In the genomic region with DNA sequence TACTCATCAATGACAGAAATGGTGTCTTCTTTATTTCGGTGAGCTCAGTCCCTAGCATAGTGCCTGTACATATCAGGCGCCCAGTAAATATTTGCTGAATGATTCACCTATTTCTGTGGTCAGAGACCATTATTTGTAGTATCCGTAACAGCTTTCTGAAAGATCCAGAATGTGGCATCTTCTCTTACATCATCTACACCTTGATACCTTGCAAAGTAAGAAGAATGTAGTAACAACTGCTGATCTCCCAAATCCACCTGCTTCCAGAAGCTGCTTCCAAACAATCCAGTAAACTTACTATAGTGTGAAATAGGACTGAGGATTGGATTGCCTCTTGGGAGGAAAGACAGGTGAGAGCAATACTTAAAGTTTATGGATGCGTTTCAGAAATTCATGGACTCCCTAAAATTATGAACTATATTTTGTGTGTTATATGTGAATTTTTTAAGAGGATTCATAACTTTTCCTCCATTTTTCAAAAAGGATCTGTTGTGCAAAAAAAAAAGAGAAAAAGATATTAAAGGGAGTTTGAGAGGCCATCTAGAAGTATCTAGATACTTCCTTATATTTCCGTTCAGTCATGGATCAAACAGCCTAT, we compare ENCODE assay signal across 8 cellular contexts. TPM values are rescaled to one million over a fixed set of nuclear protein-coding genes. Genes with fewer than 3 reads are reported as not detected.
A peak's percentile ranks its signal among the peaks of the same experiment; 100 is the strongest.
DNase-seq lines count a peak whose midpoint lies in the region; ATAC-seq and TF ChIP-seq lines count a peak whose summit lies in the region.

No MANE protein-coding gene starts in this region.

- H3K4me3 Mint-ChIP-seq in CD4-positive, alpha-beta memory T cell, result peak overlapping the region; percentile 94 to 99 (median 97)

- POLR2A ChIA-PET in CD4-positive, alpha-beta memory T cell (lab: Charles Lee; ENCODE audit: partially characterized antibody), result interaction anchor here (0.8 to 2.8 kb wide), 25 partner anchors 9 to 1172 kb away, joined by 3 to 34 read pairs (median 5); a partner anchor contains a TSS

- no peaks in the 10 kb centered on the region for H3K9me3 ChIP-seq in CD4-positive, alpha-beta memory T cell (ENCODE audit: control insufficient read depth in 1 of 2, low read length in 2 of 2)
- no peaks in the 10 kb centered on the region for H3K9me3 ChIP-seq in muscle layer of colon (ENCODE audit: low read length)

- H3K36me3 Mint-ChIP-seq in CD4-positive, alpha-beta memory T cell, result peaks cover 6 to 19% of the 10 kb centered on the region in 2 donors

- no peaks in the 10 kb centered on the region for H3K36me3 ChIP-seq in CD4-positive, alpha-beta memory T cell (ENCODE audit: insufficient read depth, low read length)
- H3K36me3 ChIP-seq in brain microvascular endothelial cell (replicated peaks) (no peaks in the 10 kb centered on the region), muscle layer of colon (ENCODE audit: insufficient read depth, low read length) (no peaks in the 10 kb centered on the region)

- peaks cover 0 to 2% of the 10 kb centered on the region in 2 donors for H3K27me3 Mint-ChIP-seq in CD4-positive, alpha-beta memory T cell

- peak overlapping the region; percentile 41 for H3K9ac ChIP-seq in muscle layer of colon (ENCODE audit: low read length)

- peak overlapping the region; percentile 39 to 49 for H3K4me3 ChIP-seq in CD4-positive, alpha-beta memory T cell (ENCODE audit: low read length in 2 of 2)
- H3K4me3 ChIP-seq in brain microvascular endothelial cell (ENCODE audit: low read depth, low read length) (peak overlapping the region; percentile 59), muscle layer of colon (ENCODE audit: low read depth in 1 of 2, low read length in 2 of 2) (peak overlapping the region; percentile 50 to 73)

- in situ Hi-C loops in brain microvascular endothelial cell (cut with HindIII; ENCODE audit: low pct_ligation_motif_present, low sequenced_read_pairs), result no loop called here

- H3K4me1 Mint-ChIP-seq in CD4-positive, alpha-beta memory T cell, result peaks cover 24 to 43% (median 31%) of the 10 kb centered on the region in 4 donors

- no peak for TF ChIP-seq CTCF in brain microvascular endothelial cell (IDR thresholded peaks at IDR 0.05; ENCODE audit: low read depth, low read length, missing control alignments)

- peak overlapping the region; percentile 94 to 99 (median 98) for H3K27ac Mint-ChIP-seq in CD4-positive, alpha-beta memory T cell

- no peaks in the 10 kb centered on the region for H3K27me3 ChIP-seq in CD4-positive, alpha-beta memory T cell (ENCODE audit: insufficient read depth, low read length)
- H3K27me3 ChIP-seq in brain microvascular endothelial cell (replicated peaks), result no peaks in the 10 kb centered on the region
- H3K27me3 ChIP-seq in muscle layer of colon (ENCODE audit: control insufficient read depth in 1 of 2, insufficient read depth in 2 of 2, low read length in 2 of 2), result no peaks in the 10 kb centered on the region

- H3K27ac ChIP-seq in CD4-positive, alpha-beta memory T cell (ENCODE audit: low read depth, low read length), result peak overlapping the region; percentile 98
- H3K27ac ChIP-seq in brain microvascular endothelial cell, result peak overlapping the region; percentile 85
- H3K27ac ChIP-seq in muscle layer of colon (ENCODE audit: low read depth, low read length), result peak overlapping the region; percentile 99

- H3K4me1 ChIP-seq in CD4-positive, alpha-beta memory T cell (ENCODE audit: insufficient read depth, low read length), result peaks cover 37% of the 10 kb centered on the region
- H3K4me1 ChIP-seq in muscle layer of colon (ENCODE audit: insufficient read depth, low read length), result peaks cover 17% of the 10 kb centered on the region

- intact Hi-C loops in CD4-positive, alpha-beta memory T cell (cut with micrococcal nuclease), result loop anchor here (1.0 to 5.0 kb wide), 4 partner anchors 37 to 602 kb away; a partner anchor contains a TSS
- intact Hi-C loops in sciatic nerve (cut with DNase I), result no loop called here

- no peak for DNase-seq in CD4-positive, alpha-beta memory T cell
- DNase-seq in LHCN-M2 (ENCODE audit: low read depth) (peak; percentile 60), brain microvascular endothelial cell (peak; percentile 55), HUDEP-2 (lab: John Stamatoyannopoulos, UW; ENCODE audit: unreplicated experiment in 76 of 76) (no peak), sciatic nerve (ENCODE audit: low spot score) (no peak), 8988T (no peak)

- H3K9me3 Mint-ChIP-seq in CD4-positive, alpha-beta memory T cell, result peaks cover 0 to 3% (median 0%) of the 10 kb centered on the region in 8 donors

- ATAC-seq in HG02571 (IDR thresholded peaks at IDR 0.05; ENCODE audit: unreplicated experiment) (no peak), sciatic nerve (no peak)

- CTCF ChIA-PET in CD4-positive, alpha-beta memory T cell (lab: Charles Lee; ENCODE audit: partially characterized antibody), result interaction anchor here (0.6 to 2.3 kb wide), 18 partner anchors 9 to 517 kb away, joined by 3 to 46 read pairs (median 4); no protein-coding TSS in a partner anchor

RNA-seq across cellular contexts. Expression of a gene that starts 0.9 kb away (rescaled TPM):
- total RNA-seq in CD4-positive, alpha-beta memory T cell, result 10 to 100 TPM; 56.0 to 63.6 TPM
- polyA plus RNA-seq in CD4-positive, alpha-beta memory T cell, result 10 to 100 TPM in 1 of 2 donors, 1 to 10 TPM in 1; 6.3 to 10.1 TPM
- 8.7 and 13.7 TPM in 2 replicates for total RNA-seq in LHCN-M2 (2014; rRNA removed)
- polyA plus RNA-seq in LHCN-M2 (2012), result 3.9 TPM
- total RNA-seq in sciatic nerve, result 41.2 TPM

Comparison
In these comparisons a context has a peak if more than half of its experiments do, and no peak if none do; other contexts are left out.
1. DNase-seq: peak in LHCN-M2 (single experiment) and brain microvascular endothelial cell (single experiment); none in CD4-positive, alpha-beta memory T cell (0 of 5), HUDEP-2 (0 of 76), sciatic nerve (single experiment) and 8988T (single experiment).
2. Peak in every context shown above with its lines, with median percentiles within 50 percentile points of each other: H3K27ac ChIP-seq and H3K4me3 ChIP-seq.